In the genomic region with DNA sequence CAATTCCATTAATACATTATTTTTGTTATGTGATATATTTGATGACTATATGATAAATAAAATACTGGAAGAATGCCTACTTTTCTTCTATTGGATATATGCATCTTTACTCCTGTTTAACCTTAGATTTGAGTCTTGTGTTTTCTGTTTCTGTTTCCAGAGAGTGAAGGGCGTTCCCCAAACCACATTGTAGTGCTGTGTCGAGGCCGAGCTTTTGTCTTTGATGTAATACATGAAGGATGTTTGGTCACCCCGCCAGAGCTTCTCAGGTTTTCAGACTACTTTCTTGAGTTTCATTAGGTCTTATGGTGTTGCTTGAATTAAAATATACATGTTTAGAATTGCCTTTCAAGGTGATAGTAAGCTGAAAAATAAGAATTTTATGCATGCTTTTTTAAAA, we compare ENCODE assay signal across 1 cellular context.
TF ChIP-seq lines count a peak whose summit lies in the region.

No MANE protein-coding gene starts in this region.

TF ChIP-seq in K562, 482 proteins besides CTCF, POLR2A, EP300 and RAD21:
- TF ChIP-seq HNRNPUL1 (IDR thresholded peaks at IDR 0.05; ENCODE audit: low read length) (no peak), ZNF316 (IDR thresholded peaks at IDR 0.05) (0 out of 2 replicates have a peak, but pooled peaks have one; percentile 12)
TF ChIP-seq in K562: peak in this region for 1.
